18 cellular contexts compared by ENCODE assay signal in genomic region chr18:79578396-79579260, GRCh38.
A peak's percentile ranks its signal among the peaks of the same experiment; 100 is the strongest.
DNase-seq lines count a peak whose midpoint lies in the region; FAIRE-seq and TF ChIP-seq lines count a peak whose summit lies in the region.
"Had no signal": no experiment of that assay in that cellular context is flagged by ENCODE, and none has a peak within 500 bp of the region (broad histone marks: within the 10 kb centered on the region; RNA-seq: fewer than 3 reads in every experiment).

No MANE protein-coding gene starts in this region.

- no peaks in the 10 kb centered on the region; a peak in 1 of 7 replicates for H3K4me1 ChIP-seq in H1 (replicated peaks in 1 of 4; ENCODE audit: control insufficient read depth in 3 of 4, insufficient read depth in 4 of 4, low read length in 3 of 4)
- peaks cover 20% of the 10 kb centered on the region for H3K4me1 ChIP-seq in ovary (ENCODE audit: insufficient read depth)

- H2BK120ac ChIP-seq in H1 (replicated peaks; ENCODE audit: low read depth, low read length) = no peak overlapping the region

- no peak overlapping the region for H4K8ac ChIP-seq in H1 (ENCODE audit: extremely low read depth, insufficient read depth, low read length)

- no peak overlapping the region for H3K4me2 ChIP-seq in H1 (ENCODE audit: insufficient read depth in 1 of 2, low read depth in 2 of 2, low read length in 2 of 2)

- no peak overlapping the region for H2AK5ac ChIP-seq in H1 (ENCODE audit: low read depth, low read length)

- DNase-seq in NCI-H2196 (lab: John Stamatoyannopoulos, UW; ENCODE audit: unreplicated experiment) (peak; percentile 31), NCI-H2196 treated with DMSO at 0.1 percent for 48 hours (lab: John Stamatoyannopoulos, UW; ENCODE audit: unreplicated experiment) (no peak), COR-L47 (lab: John Stamatoyannopoulos, UW) (peak; percentile 15), H1 (ENCODE audit: low read depth in 1 of 2, low spot score in 2 of 2) (no peak), ovary (peak in 3 of 5 donors; percentile 23 to 42 (median 27)), H7 (no peak), T-helper 2 cell (no peak), NCI-H69 (lab: John Stamatoyannopoulos, UW) (no peak)
- DNase-seq: esophagus squamous epithelium; Karpas-422; mesendoderm; NCI-H1105; nephron progenitor cell; RPMI8226; stimulated activated CD4-positive, alpha-beta T cell treated with anti-CD3 and anti-CD28 coated beads, Interleukin-12 subunit alpha, Interleukin-12 subunit beta, amount 100 ng/mL, for 4 hours had no signal

- no peak overlapping the region for H3K27ac ChIP-seq in H1 (ENCODE audit: low read depth, low read length)
- H3K27ac ChIP-seq in ovary = no peak overlapping the region
- H3K27ac ChIP-seq: cardiac muscle cell, esophagus squamous epithelium had no signal

- TF ChIP-seq EP300 in H1 (IDR thresholded peaks at IDR 0.05; ENCODE audit: borderline replicate concordance in 1 of 2, low read depth in 2 of 2, low read length in 2 of 2) = no peak
- TF ChIP-seq EP300 in ovary (IDR thresholded peaks at IDR 0.05) = no peak

- no peak overlapping the region for H3K56ac ChIP-seq in H1 (replicated peaks; ENCODE audit: insufficient read length, low read depth, low read length)

- no peak overlapping the region for H2BK15ac ChIP-seq in H1 (ENCODE audit: low read length)

- peak overlapping the region; percentile 46 for H4K91ac ChIP-seq in H1 (replicated peaks; ENCODE audit: insufficient read length, low read length)

- H2BK5ac ChIP-seq in H1 (ENCODE audit: low read depth, low read length) = no peak overlapping the region

- H4K20me1 ChIP-seq in H1 (replicated peaks in 1 of 2; ENCODE audit: control insufficient read depth in 1 of 2, insufficient read depth in 2 of 2, low read length in 2 of 2) = peaks cover 0 to 6% of the 10 kb centered on the region in 2 experiments

- TF ChIP-seq RAD21 in H1 (IDR thresholded peaks at IDR 0.05 in 1 of 2, conservative IDR thresholded peaks at IDR 0.05 in 1 of 2; ENCODE audit: low read depth in 2 of 2, low read length in 2 of 2) = no peak

- no peak overlapping the region for H3K14ac ChIP-seq in H1 (ENCODE audit: insufficient read length)

- no peak overlapping the region for H3K9ac ChIP-seq in H1 (replicated peaks in 1 of 4; ENCODE audit: extremely low read depth in 1 of 4, low read depth in 3 of 4, low read length in 3 of 4)

- H3K4me3 ChIP-seq in H1 (ENCODE audit: extremely low read depth in 1 of 4, insufficient read depth in 2 of 4, low read depth in 3 of 4, low read length in 4 of 4) (no peak overlapping the region), ovary (no peak overlapping the region), H7 (ENCODE audit: insufficient read depth, low read depth, low read length) (no peak overlapping the region)
- H3K4me3 ChIP-seq: cardiac muscle cell, esophagus squamous epithelium had no signal

- H4K5ac ChIP-seq in H1 (ENCODE audit: insufficient read length, low read depth, low read length) = no peak overlapping the region

- H3K9me3 ChIP-seq in H1 (ENCODE audit: insufficient read depth in 2 of 2, low read depth in 1 of 2, low read length in 1 of 2) (peaks cover 12 to 13% of the 10 kb centered on the region in 2 experiments; a peak in 3 of 4 replicates), ovary (no peaks in the 10 kb centered on the region)

- H3K4ac ChIP-seq in H1 (replicated peaks; ENCODE audit: insufficient read length, low read depth, low read length) = peak overlapping the region; percentile 44

- 87% methylated on average over 26 of the region's 27 CpGs; no CpG with 5 or more reads in 1 of the 2 experiments for WGBS in H1 (ENCODE audit: extremely low coverage in 1 of 2, insufficient coverage in 1 of 2, insufficient read length in 1 of 2, insufficient replicate concordance in 2 of 2, low coverage in 1 of 2, low lambda C conversion rate in 2 of 2, missing lambda C conversion rate in 1 of 2), 2 experiments
- WGBS in ovary, 3 donors = 88 to 94% (median 91%) methylated on average over 27 of the region's 27 CpGs

- no peak overlapping the region for H2AFZ ChIP-seq in H1 (ENCODE audit: low read length)

- intact Hi-C loops in ovary (cut with DNase I) = no loop called here

- CTCF ChIA-PET in H1 (lab: Charles Lee; ENCODE audit: partially characterized antibody) = interaction anchor here (2.0 to 2.2 kb wide), 2 partner anchors 10 to 198 kb away, joined by 7 to 8 read pairs; no protein-coding TSS in a partner anchor

- no peak for FAIRE-seq in H1 (lab: Jason Lieb, UNC)
- FAIRE-seq: A204.1, GM12891 had no signal

- no peak overlapping the region for H3K18ac ChIP-seq in H1 (ENCODE audit: extremely low read depth, low read length)

- TF ChIP-seq POLR2A in H1 (IDR thresholded peaks at IDR 0.05; ENCODE audit: control extremely low read depth in 1 of 2, low read depth in 2 of 2, low read length in 2 of 2) (no peak), ovary (IDR thresholded peaks at IDR 0.05) (no peak)

- no peaks in the 10 kb centered on the region for H3K79me2 ChIP-seq in H1 (ENCODE audit: control insufficient read depth in 1 of 2, insufficient read depth in 2 of 2, low read length in 2 of 2)

- no peak overlapping the region for H2BK20ac ChIP-seq in H1 (ENCODE audit: low read length)

- TF ChIP-seq CTCF in H1 (IDR thresholded peaks at IDR 0.05; ENCODE audit: control extremely low read depth in 1 of 3, insufficient read depth in 1 of 3, low read depth in 1 of 3, low read length in 3 of 3) (no peak), ovary (IDR thresholded peaks at IDR 0.05) (no peak)

- no peaks in the 10 kb centered on the region for H3K79me1 ChIP-seq in H1 (ENCODE audit: low read depth, low read length)

- no peak overlapping the region for H2BK12ac ChIP-seq in H1 (ENCODE audit: low read depth, low read length)

- POLR2A ChIA-PET in H1 (lab: Charles Lee; ENCODE audit: partially characterized antibody) = no interaction called here

- H3K27me3 ChIP-seq in H1 (replicated peaks in 1 of 4; ENCODE audit: control insufficient read depth in 3 of 4, extremely low read depth in 1 of 4, insufficient read depth in 3 of 4, low read length in 3 of 4) = no peaks in the 10 kb centered on the region
- H3K27me3 ChIP-seq in ovary = no peaks in the 10 kb centered on the region
- H3K27me3 ChIP-seq in H7 (ENCODE audit: control insufficient read depth, insufficient read depth, low read length) = no peaks in the 10 kb centered on the region
- H3K27me3 ChIP-seq: cardiac muscle cell had no signal

- no peak overlapping the region for H3K23ac ChIP-seq in H1 (ENCODE audit: insufficient read length)

- no peaks in the 10 kb centered on the region for H3K23me2 ChIP-seq in H1 (ENCODE audit: low read depth, low read length)

- H3K36me3 ChIP-seq in H1 (ENCODE audit: control insufficient read depth in 2 of 4, insufficient read depth in 4 of 4, low read length in 3 of 4) (no peaks in the 10 kb centered on the region), ovary (no peaks in the 10 kb centered on the region), H7 (replicated peaks; ENCODE audit: control insufficient read depth, insufficient read depth, low read length) (no peaks in the 10 kb centered on the region)
- H3K36me3 ChIP-seq: cardiac muscle cell, esophagus squamous epithelium had no signal

TF ChIP-seq in H1, 55 proteins besides CTCF, POLR2A, EP300 and RAD21:
- TF ChIP-seq GTF2F1 (IDR thresholded peaks at IDR 0.05; ENCODE audit: borderline replicate concordance, low read depth, low read length) (no peak), SP4 (IDR thresholded peaks at IDR 0.05; ENCODE audit: low read length) (no peak), POU5F1 (IDR thresholded peaks at IDR 0.05; ENCODE audit: low read depth, low read length) (no peak), TCF12 (IDR thresholded peaks at IDR 0.05; ENCODE audit: low read depth, low read length) (no peak), GABPA (IDR thresholded peaks at IDR 0.05; ENCODE audit: borderline replicate concordance, insufficient read depth, low read length) (no peak), RXRA (IDR thresholded peaks at IDR 0.05; ENCODE audit: insufficient read depth, low read depth, low read length) (no peak), HDAC6 (IDR thresholded peaks at IDR 0.05; ENCODE audit: low read depth, low read length) (no peak), FOSL1 (IDR thresholded peaks at IDR 0.05; ENCODE audit: insufficient read depth, low read depth, low read length) (no peak), BACH1 (IDR thresholded peaks at IDR 0.05; ENCODE audit: low read length) (no peak), POLR2AphosphoS5 (IDR thresholded peaks at IDR 0.05; ENCODE audit: low read depth, low read length) (no peak)

Comparison
In these comparisons a context has a peak if more than half of its experiments do, and no peak if none do; other contexts are left out.
1. DNase-seq: peak in NCI-H2196 (single experiment), COR-L47 (single experiment) and ovary (3 of 5); none in NCI-H2196 treated with DMSO at 0.1 percent for 48 hours (single experiment), H1 (0 of 2), H7 (single experiment), T-helper 2 cell (0 of 5) and NCI-H69 (single experiment).